ENCODE assay signal across 20 cellular contexts in the genomic region with DNA sequence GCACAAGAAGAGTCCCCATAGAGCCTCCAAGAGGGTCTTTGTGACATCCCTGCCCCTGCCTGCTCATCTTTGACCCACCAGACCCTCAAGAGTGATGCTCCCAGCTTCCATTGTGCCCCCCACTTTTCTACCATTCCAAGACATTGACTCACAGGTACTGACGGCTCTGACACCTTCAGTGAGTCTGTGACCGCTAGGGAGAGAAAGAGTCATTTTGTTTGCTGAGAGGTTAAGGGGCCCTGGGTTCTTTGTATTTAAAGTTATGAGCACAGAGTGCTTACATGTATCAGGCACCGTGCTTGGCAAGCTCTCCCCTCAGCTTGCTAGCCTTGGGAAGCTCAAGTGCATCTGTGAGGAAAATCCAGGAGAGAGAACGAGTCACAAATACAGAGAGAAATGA. TPM values are rescaled to one million over a fixed set of nuclear protein-coding genes. Genes with fewer than 3 reads are reported as not detected.
DNase-seq lines count a peak whose midpoint lies in the region; ATAC-seq, FAIRE-seq and TF ChIP-seq lines count a peak whose summit lies in the region.
"Had no signal": no experiment of that assay in that cellular context is flagged by ENCODE, and none has a peak within 500 bp of the region (broad histone marks: within the 10 kb centered on the region; RNA-seq: fewer than 3 reads in every experiment).

No MANE protein-coding gene starts in this region.

- intact Hi-C loops in MCF 10A (cut with micrococcal nuclease) (no loop called here), mammary epithelial cell (cut with micrococcal nuclease) (no loop called here)

- TF ChIP-seq CTCF in MCF 10A (IDR thresholded peaks at IDR 0.05; ENCODE audit: unreplicated experiment) (no peak), mammary epithelial cell (conservative IDR thresholded peaks at IDR 0.05 in 1 of 2, IDR thresholded peaks at IDR 0.05 in 1 of 2; ENCODE audit: extremely low read depth in 1 of 2, insufficient read depth in 1 of 2, low read depth in 1 of 2, low read length in 2 of 2) (no peak), epithelial cell of esophagus (IDR thresholded peaks at IDR 0.05; ENCODE audit: insufficient read depth, low read depth, low read length, missing control alignments) (no peak)

- DNase-seq in MCF 10A (ENCODE audit: unreplicated experiment) (no peak), mammary epithelial cell (no peak), RCC 7860 (ENCODE audit: low spot score) (peak; percentile 5), epithelial cell of esophagus (ENCODE audit: low read depth) (peak; percentile 44), NCI-H1105 (lab: John Stamatoyannopoulos, UW) (no peak), NCI-H1694 treated with DMSO at 0.1 percent for 48 hours (lab: John Stamatoyannopoulos, UW) (no peak)
- DNase-seq: Calu3; CD4-positive, alpha-beta memory T cell; DMS79 treated with DMSO at 0.1 percent for 48 hours had no signal

- in situ Hi-C loops in mammary epithelial cell (cut with MboI; ENCODE audit: low sequenced_read_pairs in 2 of 2), result no loop called here

- no peaks in the 10 kb centered on the region for H4K20me1 ChIP-seq in mammary epithelial cell (ENCODE audit: insufficient read depth, low read length)
- H4K20me1 ChIP-seq: BLaER1 had no signal

- dilution Hi-C loops in mammary epithelial cell (cut with HindIII; ENCODE audit: low sequenced_read_pairs), result no loop called here

- H3K27me3 ChIP-seq in mammary epithelial cell (ENCODE audit: insufficient read depth, low read length), result no peaks in the 10 kb centered on the region
- H3K27me3 ChIP-seq: BLaER1 had no signal

- no peak for ATAC-seq in GM21619 (IDR thresholded peaks at IDR 0.05; ENCODE audit: unreplicated experiment)
- ATAC-seq: GM12878 had no signal

- peaks cover 14% of the 10 kb centered on the region for H3K4me1 ChIP-seq in mammary epithelial cell (ENCODE audit: insufficient read depth, low read length)
- H3K4me1 ChIP-seq: HAP-1 had no signal

- H3K79me2 ChIP-seq in mammary epithelial cell (ENCODE audit: insufficient read depth, low read length), result no peaks in the 10 kb centered on the region

- H3K9me3 ChIP-seq in mammary epithelial cell (replicated peaks; ENCODE audit: insufficient read depth, low read length), result no peaks in the 10 kb centered on the region
- H3K9me3 ChIP-seq: BLaER1, HAP-1 had no signal

- CTCF ChIA-PET in MCF 10A (lab: Yijun Ruan, JAX), result interaction anchor here (1.0 to 1.2 kb wide), 3 partner anchors 15 to 93 kb away, joined by 4 to 6 read pairs (median 5); no protein-coding TSS in a partner anchor
- CTCF ChIA-PET in mammary epithelial cell (lab: Charles Lee; ENCODE audit: low non-redundant PET), result no interaction called here

- no peaks in the 10 kb centered on the region for H3K36me3 ChIP-seq in mammary epithelial cell (ENCODE audit: insufficient read depth, low read length)
- H3K36me3 ChIP-seq: BLaER1, HAP-1 had no signal

- H2AFZ ChIP-seq in mammary epithelial cell (ENCODE audit: low read depth, low read length), result no peak overlapping the region

- no peak overlapping the region for H3K9ac ChIP-seq in mammary epithelial cell (ENCODE audit: insufficient read depth, low read length)
- H3K9ac ChIP-seq: BLaER1 had no signal

- H3K27ac ChIP-seq in mammary epithelial cell (ENCODE audit: insufficient read depth, low read depth, low read length), result no peak overlapping the region
- H3K27ac ChIP-seq: 22Rv1, BLaER1 had no signal

- BruUV-seq in MCF 10A (replicated peaks; lab: Mats Ljungman, UMichigan) (no TSS peak), mammary epithelial cell (replicated peaks; lab: Mats Ljungman, UMichigan) (no TSS peak)

- H3K4me2 ChIP-seq in mammary epithelial cell (ENCODE audit: insufficient read depth, low read depth, low read length), result no peak overlapping the region
- H3K4me2 ChIP-seq: BLaER1 had no signal

- no peak for FAIRE-seq in RCC 7860 (lab: Jason Lieb, UNC)
- FAIRE-seq: GM12878, H1 had no signal

- H3K9me3 Mint-ChIP-seq in MCF 10A (ENCODE audit: unreplicated experiment), result no peaks in the 10 kb centered on the region

- peaks cover 10% of the 10 kb centered on the region for H3K27me3 Mint-ChIP-seq in MCF 10A (ENCODE audit: insufficient read depth, unreplicated experiment)

- no peak overlapping the region for H3K4me3 Mint-ChIP-seq in MCF 10A (ENCODE audit: unreplicated experiment)
- H3K4me3 Mint-ChIP-seq: CD14-positive monocyte; CD4-positive, alpha-beta memory T cell had no signal

- H3K4me3 ChIP-seq in mammary epithelial cell (replicated peaks in 1 of 3; ENCODE audit: insufficient read depth in 1 of 3, low read depth in 2 of 3, low read length in 3 of 3), result no peak overlapping the region
- no peak overlapping the region for H3K4me3 ChIP-seq in epithelial cell of esophagus (ENCODE audit: low read length)
- H3K4me3 ChIP-seq: BLaER1, GM12878, HAP-1 had no signal

- H3K27ac Mint-ChIP-seq in MCF 10A (ENCODE audit: low read depth, unreplicated experiment), result peak overlapping the region; percentile 2
- H3K27ac Mint-ChIP-seq: CD4-positive, alpha-beta memory T cell had no signal

- POLR2A ChIA-PET in MCF 10A (lab: Yijun Ruan, JAX), result interaction anchor here (0.7 kb wide), 1 partner anchor 42 kb away, joined by 3 read pairs; no protein-coding TSS in a partner anchor

- H3K36me3 Mint-ChIP-seq in MCF 10A (ENCODE audit: insufficient read depth, unreplicated experiment), result no peaks in the 10 kb centered on the region
- H3K36me3 Mint-ChIP-seq: CD14-positive monocyte; CD4-positive, alpha-beta memory T cell had no signal

- WGBS in mammary epithelial cell (ENCODE audit: low coverage, missing lambda C conversion rate), result 77% methylated on average over 4 of the region's 4 CpGs

- peaks cover 22% of the 10 kb centered on the region for H3K4me1 Mint-ChIP-seq in MCF 10A (ENCODE audit: insufficient read depth, unreplicated experiment)
- H3K4me1 Mint-ChIP-seq: CD4-positive, alpha-beta memory T cell had no signal

RNA-seq across cellular contexts. Expression of a gene that starts 7.1 kb away (rescaled TPM):
- total RNA-seq in MCF 10A (2022) (not detected in 2 replicates), mammary epithelial cell (not detected)
- 0.01 TPM for polyA plus RNA-seq in mammary epithelial cell
- not detected for polyA minus RNA-seq in mammary epithelial cell
- total RNA-seq: A673; Calu3; CD4-positive, alpha-beta memory T cell; G401; GM12878; H1; HT-29 had no signal
- polyA plus RNA-seq: AG04450; CD14-positive monocyte; CD4-positive, alpha-beta memory T cell; GM12878; H1 had no signal

RNA-seq across cellular contexts. Expression of a gene that starts 21.0 kb away (rescaled TPM):
- not detected in 2 replicates for total RNA-seq in MCF 10A (2022)
- total RNA-seq in mammary epithelial cell, result 10 to 100 TPM in 1 of 2 donors, 1 to 10 TPM in 1; 3.2 to 26.5 TPM
- polyA plus RNA-seq in mammary epithelial cell, result 3.1 TPM
- polyA minus RNA-seq in mammary epithelial cell, result 0.62 TPM
- total RNA-seq: A673; Calu3; CD4-positive, alpha-beta memory T cell; GM12878; H1 had no signal
- polyA plus RNA-seq: AG04450; CD14-positive monocyte; CD4-positive, alpha-beta memory T cell; GM12878; H1 had no signal

RNA-seq across cellular contexts. Expression of a gene that starts 27.8 kb away (rescaled TPM):
- total RNA-seq in MCF 10A (2022) (not detected in 2 replicates), mammary epithelial cell (under 1 TPM in 1 of 2 donors, not detected in 1; 0.14 TPM)
- polyA plus RNA-seq in mammary epithelial cell, result 0.08 TPM
- not detected for polyA minus RNA-seq in mammary epithelial cell
- total RNA-seq: A673; Calu3; CD4-positive, alpha-beta memory T cell; G401; GM12878; H1; HT-29 had no signal
- polyA plus RNA-seq: AG04450; CD14-positive monocyte; CD4-positive, alpha-beta memory T cell; GM12878; H1 had no signal

RNA-seq across cellular contexts. Expression of a gene that starts 38.7 kb away (rescaled TPM):
- 2.3 and 3.3 TPM in 2 replicates for total RNA-seq in MCF 10A (2022)
- total RNA-seq in mammary epithelial cell, result 1,000 to 10,000 TPM; 1,675 to 3,751 TPM
- polyA plus RNA-seq in mammary epithelial cell, result 2,534 TPM
- 2,595 TPM for polyA minus RNA-seq in mammary epithelial cell
- total RNA-seq: A673; CD4-positive, alpha-beta memory T cell; G401; GM12878; H1 had no signal
- polyA plus RNA-seq: AG04450; CD14-positive monocyte; CD4-positive, alpha-beta memory T cell; H1 had no signal

RNA-seq across cellular contexts. Expression of a gene that starts 45.9 kb away (rescaled TPM):
- 0.23 TPM in 1 of 2 replicates, not detected in the other for total RNA-seq in MCF 10A (2022)
- not detected for total RNA-seq in mammary epithelial cell
- polyA plus RNA-seq in mammary epithelial cell, result not detected
- polyA minus RNA-seq in mammary epithelial cell, result not detected
- total RNA-seq: A673; Calu3; CD4-positive, alpha-beta memory T cell; G401; H1; HT-29 had no signal
- polyA plus RNA-seq: AG04450; CD14-positive monocyte; CD4-positive, alpha-beta memory T cell; H1 had no signal

Comparison
In these comparisons a context has a peak if more than half of its experiments do, and no peak if none do; other contexts are left out.
1. DNase-seq: peak in RCC 7860 (single experiment) and epithelial cell of esophagus (single experiment); none in MCF 10A (single experiment), mammary epithelial cell (single experiment), NCI-H1105 (single experiment) and NCI-H1694 treated with DMSO at 0.1 percent for 48 hours (single experiment).